ENCODE assay signal across 8 cellular contexts in genomic region chr9:128218172-128218517, GRCh38. TPM values are rescaled to one million over a fixed set of nuclear protein-coding genes. Genes with fewer than 3 reads are reported as not detected.
DNase-seq lines count a peak whose midpoint lies in the region; ATAC-seq and TF ChIP-seq lines count a peak whose summit lies in the region.

No MANE protein-coding gene starts in this region.

- TF ChIP-seq CTCF in cardiac muscle cell (IDR thresholded peaks at IDR 0.05; ENCODE audit: low read depth, low read length) = no peak
- no peak for TF ChIP-seq CTCF in breast epithelium (IDR thresholded peaks at IDR 0.05)
- no peak for TF ChIP-seq CTCF in upper lobe of right lung (IDR thresholded peaks at IDR 0.05)
- TF ChIP-seq CTCF in foreskin fibroblast (IDR thresholded peaks at IDR 0.05; ENCODE audit: low read depth, low read length) = no peak

- H3K27ac ChIP-seq in cardiac muscle cell = no peak overlapping the region
- H3K27ac ChIP-seq in breast epithelium = peak overlapping the region; percentile 35 to 53
- peak overlapping the region in 1 of 2 donors; percentile 38 for H3K27ac ChIP-seq in mucosa of rectum (ENCODE audit: low read depth in 2 of 2, low read length in 2 of 2)
- H3K27ac ChIP-seq in upper lobe of right lung = no peak overlapping the region

- no peak for TF ChIP-seq POLR2A in breast epithelium (IDR thresholded peaks at IDR 0.05)

- ATAC-seq in left ventricle myocardium superior = no peak
- ATAC-seq in upper lobe of right lung = no peak

- peak overlapping the region; percentile 49 to 63 for H3K9ac ChIP-seq in mucosa of rectum (ENCODE audit: low read depth in 1 of 2, low read length in 2 of 2)

- H3K4me1 ChIP-seq in cardiac muscle cell (ENCODE audit: low read depth) (no peaks in the 10 kb centered on the region), breast epithelium (no peaks in the 10 kb centered on the region), mucosa of rectum (ENCODE audit: control insufficient read depth in 2 of 2, insufficient read depth in 2 of 2, low read length in 2 of 2) (peaks cover 6 to 10% of the 10 kb centered on the region in 2 donors), upper lobe of right lung (peaks cover 13% of the 10 kb centered on the region)

- no peaks in the 10 kb centered on the region for H3K27me3 ChIP-seq in cardiac muscle cell
- no peaks in the 10 kb centered on the region for H3K27me3 ChIP-seq in breast epithelium
- no peaks in the 10 kb centered on the region for H3K27me3 ChIP-seq in mucosa of rectum (ENCODE audit: control insufficient read depth in 2 of 2, insufficient read depth in 2 of 2, low read length in 2 of 2)
- no peaks in the 10 kb centered on the region for H3K27me3 ChIP-seq in upper lobe of right lung

- H3K9me3 ChIP-seq in cardiac muscle cell (ENCODE audit: low read depth) (no peaks in the 10 kb centered on the region), breast epithelium (no peaks in the 10 kb centered on the region), mucosa of rectum (ENCODE audit: control insufficient read depth in 2 of 2, low read length in 2 of 2) (no peaks in the 10 kb centered on the region), upper lobe of right lung (no peaks in the 10 kb centered on the region)

- DNase-seq in cardiac muscle cell (ENCODE audit: low read depth in 1 of 2, low spot score in 1 of 2) (no peak), left ventricle myocardium superior (no peak), breast epithelium (ENCODE audit: low spot score in 2 of 2) (no peak), upper lobe of right lung (peak; percentile 63), NCI-H1048 (lab: John Stamatoyannopoulos, UW) (no peak), foreskin fibroblast (no peak)
- DNase-seq in effector CD8-positive, alpha-beta T cell (lab: John Stamatoyannopoulos, UW) = no peak

- intact Hi-C loops in left ventricle myocardium superior (cut with micrococcal nuclease) = no loop called here
- intact Hi-C loops in breast epithelium (cut with DNase I; ENCODE audit: low total_unique reads) = loop anchor here (5.0 kb wide), 1 partner anchor 534 kb away; no protein-coding TSS in a partner anchor
- intact Hi-C loops in upper lobe of right lung (cut with DNase I) = no loop called here

- peak overlapping the region; percentile 13 for H3K4me3 ChIP-seq in cardiac muscle cell
- peak overlapping the region; percentile 23 to 63 (median 38) for H3K4me3 ChIP-seq in breast epithelium
- H3K4me3 ChIP-seq in mucosa of rectum (ENCODE audit: low read length in 2 of 2) = peak overlapping the region; percentile 68 to 76
- peak overlapping the region; percentile 44 for H3K4me3 ChIP-seq in upper lobe of right lung
- no peak overlapping the region for H3K4me3 ChIP-seq in foreskin fibroblast (ENCODE audit: low read depth in 1 of 2, low read length in 2 of 2)

- no peaks in the 10 kb centered on the region for H3K36me3 ChIP-seq in cardiac muscle cell
- no peaks in the 10 kb centered on the region for H3K36me3 ChIP-seq in breast epithelium
- peaks cover 0 to 3% of the 10 kb centered on the region in 2 donors for H3K36me3 ChIP-seq in mucosa of rectum (ENCODE audit: control insufficient read depth in 2 of 2, insufficient read depth in 2 of 2, low read length in 2 of 2)
- no peaks in the 10 kb centered on the region for H3K36me3 ChIP-seq in upper lobe of right lung

RNA-seq across cellular contexts. Expression of gene DNM1, which starts 15.0 kb away (rescaled TPM):
- 17.6 and 42.3 TPM in 2 replicates for total RNA-seq in cardiac muscle cell
- polyA plus RNA-seq in cardiac muscle cell = 24.3 and 47.2 TPM in 2 replicates
- 5.4 TPM for total RNA-seq in left ventricle myocardium superior
- 10 to 100 TPM; 11.3 to 36.0 (median 12.5) TPM for total RNA-seq in breast epithelium
- 5.2 TPM for total RNA-seq in upper lobe of right lung

RNA-seq across cellular contexts. Expression of gene CIZ1, which starts 26.8 kb away (rescaled TPM):
- total RNA-seq in cardiac muscle cell (63.1 and 105 TPM in 2 replicates), left ventricle myocardium superior (76.6 TPM), breast epithelium (10 to 100 TPM; 54.1 to 71.8 (median 58.4) TPM), upper lobe of right lung (107 TPM)
- polyA plus RNA-seq in cardiac muscle cell = 95.0 and 119 TPM in 2 replicates

RNA-seq across cellular contexts. Expression of gene GOLGA2, which starts 57.7 kb away (rescaled TPM):
- total RNA-seq in cardiac muscle cell (95.3 and 96.4 TPM in 2 replicates), left ventricle myocardium superior (83.5 TPM), breast epithelium (100 to 1,000 TPM in 1 of 3 donors, 10 to 100 TPM in 2; 87.7 to 121 (median 97.5) TPM), upper lobe of right lung (88.7 TPM)
- polyA plus RNA-seq in cardiac muscle cell = 32.0 and 35.3 TPM in 2 replicates

RNA-seq across cellular contexts. Expression of gene SWI5, which starts 57.9 kb away (rescaled TPM):
- 37.7 and 61.0 TPM in 2 replicates for total RNA-seq in cardiac muscle cell
- 58.2 and 82.6 TPM in 2 replicates for polyA plus RNA-seq in cardiac muscle cell
- 16.2 TPM for total RNA-seq in left ventricle myocardium superior
- 10 to 100 TPM; 25.8 to 39.7 (median 31.4) TPM for total RNA-seq in breast epithelium
- total RNA-seq in upper lobe of right lung = 18.9 TPM

RNA-seq across cellular contexts. Expression of gene BBLN, which starts 58.1 kb away (rescaled TPM):
- total RNA-seq in cardiac muscle cell = 595 and 729 TPM in 2 replicates
- 243 and 262 TPM in 2 replicates for polyA plus RNA-seq in cardiac muscle cell
- total RNA-seq in left ventricle myocardium superior = 41.7 TPM
- total RNA-seq in breast epithelium = 100 to 1,000 TPM; 144 to 232 (median 152) TPM
- 39.0 TPM for total RNA-seq in upper lobe of right lung

Comparison
In these comparisons a context has a peak if more than half of its experiments do, and no peak if none do; other contexts are left out.
1. H3K27ac ChIP-seq: peak in breast epithelium (2 of 2); none in cardiac muscle cell (single experiment) and upper lobe of right lung (single experiment).
2. H3K4me3 ChIP-seq: peak in cardiac muscle cell (single experiment), breast epithelium (3 of 3), mucosa of rectum (2 of 2) and upper lobe of right lung (single experiment); none in foreskin fibroblast (0 of 2).